ENCODE assay signal across 8 cellular contexts in the genomic region with DNA sequence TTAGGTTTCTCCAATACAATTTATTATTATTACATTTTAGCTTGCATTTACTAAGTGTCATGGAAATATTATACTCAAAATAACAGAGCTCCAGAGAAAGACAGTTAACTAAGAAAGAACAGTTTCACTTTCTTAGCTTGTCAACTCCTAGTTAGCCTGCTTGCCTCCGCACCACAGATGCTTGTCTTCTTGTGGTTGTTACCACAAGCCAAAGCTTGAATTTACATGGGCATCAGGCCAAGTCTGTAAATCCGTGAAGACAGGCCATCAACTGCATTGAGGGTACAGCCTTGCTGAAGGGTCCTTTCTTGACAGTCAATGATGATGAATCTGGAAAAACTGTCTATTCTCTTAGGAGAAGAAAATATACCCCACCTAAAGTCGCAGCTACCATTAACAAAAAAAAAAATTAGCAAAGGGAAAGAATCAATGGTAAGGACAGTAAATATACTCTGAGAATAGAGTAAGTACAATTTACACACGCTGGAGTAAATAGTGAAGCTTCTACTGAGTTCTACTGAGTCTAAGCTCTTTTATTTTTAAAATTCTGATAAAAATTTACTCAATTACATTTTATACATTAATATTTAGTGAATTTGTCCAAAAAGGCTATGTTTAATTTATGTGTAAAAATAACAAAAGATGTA. TPM values are rescaled to one million over a fixed set of nuclear protein-coding genes. Genes with fewer than 3 reads are reported as not detected.
DNase-seq lines count a peak whose midpoint lies in the region; ATAC-seq and TF ChIP-seq lines count a peak whose summit lies in the region.

No MANE protein-coding gene starts in this region.

- DNase-seq in ACHN (peak; percentile 19), Panc1 (ENCODE audit: low read depth, low spot score) (no peak), occipital lobe (lab: John Stamatoyannopoulos, UW) (no peak), aorta (no peak)

- WGBS in aorta, 2 donors = 35 to 40% methylated on average over 4 of the region's 4 CpGs

- H3K4me1 Mint-ChIP-seq in activated naive CD4-positive, alpha-beta T cell treated with anti-CD3 and anti-CD28 coated beads, Interleukin-2, amount 50 U/mL, for 24 hours = peaks cover 19% of the 10 kb centered on the region
- no peaks in the 10 kb centered on the region for H3K4me1 Mint-ChIP-seq in nephron

- CTCF ChIA-PET in Panc1 (lab: Charles Lee) = interaction anchor here (0.7 to 0.8 kb wide), 2 partner anchors 61 to 104 kb away, joined by 4 to 5 read pairs; no protein-coding TSS in a partner anchor

- no peaks in the 10 kb centered on the region for H3K27me3 ChIP-seq in Panc1 (ENCODE audit: control insufficient read depth, insufficient read depth, low read length)
- H3K27me3 ChIP-seq in aorta (ENCODE audit: control insufficient read depth in 1 of 2, insufficient read depth in 2 of 2, low read length in 1 of 2) = no peaks in the 10 kb centered on the region

- H3K4me3 ChIP-seq in Panc1 (ENCODE audit: low read depth in 2 of 2, low read length in 2 of 2) (no peak overlapping the region), aorta (ENCODE audit: low read length in 2 of 2) (no peak overlapping the region)

- H3K4me3 Mint-ChIP-seq in activated naive CD4-positive, alpha-beta T cell treated with anti-CD3 and anti-CD28 coated beads, Interleukin-2, amount 50 U/mL, for 24 hours = peak overlapping the region; percentile 81
- H3K4me3 Mint-ChIP-seq in nephron = no peak overlapping the region

- H3K36me3 ChIP-seq in Panc1 (ENCODE audit: control insufficient read depth, insufficient read depth, low read length) = peaks cover 6% of the 10 kb centered on the region
- no peaks in the 10 kb centered on the region for H3K36me3 ChIP-seq in aorta (ENCODE audit: control insufficient read depth in 1 of 2, insufficient read depth in 2 of 2, low read length in 1 of 2)

- POLR2A ChIA-PET in Panc1 (lab: Charles Lee) = no interaction called here

- H3K27ac ChIP-seq in Panc1 (ENCODE audit: low read length) (no peak overlapping the region), aorta (ENCODE audit: low read depth in 1 of 2, low read length in 2 of 2) (no peak overlapping the region)

- H3K9me3 ChIP-seq in Panc1 (ENCODE audit: control insufficient read depth, insufficient read depth, low read depth, low read length) (no peaks in the 10 kb centered on the region), aorta (ENCODE audit: control insufficient read depth, low read length) (no peaks in the 10 kb centered on the region)

- in situ Hi-C loops in ACHN (cut with HindIII; ENCODE audit: low pct_ligation_motif_present, low pct_unique_long_range_greater_than_20kb, low sequenced_read_pairs) = no loop called here
- in situ Hi-C loops in Panc1 (cut with HindIII; ENCODE audit: low pct_unique_long_range_greater_than_20kb, low sequenced_read_pairs) = loop anchor here (5.0 kb wide), 1 partner anchor 37 kb away; no protein-coding TSS in a partner anchor

- peaks cover 6% of the 10 kb centered on the region for H3K36me3 Mint-ChIP-seq in activated naive CD4-positive, alpha-beta T cell treated with anti-CD3 and anti-CD28 coated beads, Interleukin-2, amount 50 U/mL, for 24 hours
- peaks cover 55% of the 10 kb centered on the region for H3K36me3 Mint-ChIP-seq in nephron (ENCODE audit: low read depth)

- intact Hi-C loops in Panc1 (cut with micrococcal nuclease; ENCODE audit: unreplicated experiment) = no loop called here
- intact Hi-C loops in aorta (cut with DNase I) = no loop called here

- no TSS peak for BruUV-seq in Panc1 (replicated peaks; lab: Mats Ljungman, UMichigan)

- H3K9me3 Mint-ChIP-seq in activated naive CD4-positive, alpha-beta T cell treated with anti-CD3 and anti-CD28 coated beads, Interleukin-2, amount 50 U/mL, for 24 hours = no peaks in the 10 kb centered on the region
- no peaks in the 10 kb centered on the region for H3K9me3 Mint-ChIP-seq in nephron

- H3K27me3 Mint-ChIP-seq in activated naive CD4-positive, alpha-beta T cell treated with anti-CD3 and anti-CD28 coated beads, Interleukin-2, amount 50 U/mL, for 24 hours = no peaks in the 10 kb centered on the region
- H3K27me3 Mint-ChIP-seq in nephron (ENCODE audit: low read depth) = no peaks in the 10 kb centered on the region

- ATAC-seq in GM18861 (IDR thresholded peaks at IDR 0.05; ENCODE audit: unreplicated experiment) = peak; percentile 95
- ATAC-seq in HG03139 (IDR thresholded peaks at IDR 0.05; ENCODE audit: unreplicated experiment) = peak; percentile 88
- ATAC-seq in Panc1 = peak; percentile 51
- no peak for ATAC-seq in aorta (ENCODE audit: low FRiP score)

- TF ChIP-seq CTCF in Panc1 (IDR thresholded peaks at IDR 0.05) (no peak), nephron (IDR thresholded peaks at IDR 0.05; ENCODE audit: unreplicated experiment in 3 of 3) (no peak)

- H3K27ac Mint-ChIP-seq in activated naive CD4-positive, alpha-beta T cell treated with anti-CD3 and anti-CD28 coated beads, Interleukin-2, amount 50 U/mL, for 24 hours = peak overlapping the region; percentile 51
- peak overlapping the region; percentile 23 to 71 (median 58) for H3K27ac Mint-ChIP-seq in nephron

- peaks cover 9% of the 10 kb centered on the region; the same call in 1 of the 2 replicates for H3K4me1 ChIP-seq in Panc1 (ENCODE audit: control insufficient read depth, insufficient read depth, low read length)
- no peaks in the 10 kb centered on the region for H3K4me1 ChIP-seq in aorta (ENCODE audit: control insufficient read depth in 1 of 2, insufficient read depth in 2 of 2, low read length in 2 of 2)

RNA-seq across cellular contexts. Expression of a gene that starts 15.6 kb away (rescaled TPM):
- 136 TPM for total RNA-seq in Panc1 (2021; ENCODE audit: unreplicated experiment)
- polyA plus RNA-seq in Panc1 (2012; ENCODE audit: insufficient read length) = 117 TPM
- total RNA-seq in occipital lobe = 137 TPM
- 100 to 1,000 TPM; 129 to 155 TPM for total RNA-seq in aorta
- polyA plus RNA-seq in aorta = 10 to 100 TPM; 56.0 to 63.5 TPM

RNA-seq across cellular contexts. Expression of a gene that starts 33.6 kb away (rescaled TPM):
- total RNA-seq in Panc1 (2021; ENCODE audit: unreplicated experiment) = 126 TPM
- polyA plus RNA-seq in Panc1 (2012; ENCODE audit: insufficient read length) = 50.2 TPM
- total RNA-seq in occipital lobe = 74.1 TPM
- total RNA-seq in aorta = 10 to 100 TPM; 28.8 to 31.4 TPM
- 10 to 100 TPM in 1 of 2 donors, 1 to 10 TPM in 1; 2.3 to 23.3 TPM for polyA plus RNA-seq in aorta
